In genomic region chr11:33778682-33779081, GRCh38 we compare ENCODE assay signal across 12 cellular contexts. TPM values are rescaled to one million over a fixed set of nuclear protein-coding genes. Genes with fewer than 3 reads are reported as not detected.
DNase-seq lines count a peak whose midpoint lies in the region; ATAC-seq, FAIRE-seq and TF ChIP-seq lines count a peak whose summit lies in the region.
"Had no signal": no experiment of that assay in that cellular context is flagged by ENCODE, and none has a peak within 500 bp of the region (broad histone marks: within the 10 kb centered on the region; RNA-seq: fewer than 3 reads in every experiment).

No MANE protein-coding gene starts in this region.

- POLR2A ChIA-PET in HepG2 (lab: Yijun Ruan, JAX): no interaction called here

- H3K27me3 ChIP-seq in HepG2 (ENCODE audit: control insufficient read depth in 1 of 2, insufficient read depth in 2 of 2, low read length in 2 of 2) (peaks cover 2 to 45% of the 10 kb centered on the region in 2 experiments; a peak in 2 of 5 replicates), right lobe of liver (no peaks in the 10 kb centered on the region), prostate gland (replicated peaks; ENCODE audit: insufficient read depth) (no peaks in the 10 kb centered on the region)

- no peak for TF ChIP-seq RAD21 in HepG2 (CRISPR knock-in tag; IDR thresholded peaks at IDR 0.05)

- H3K4me3 ChIP-seq in HepG2 (replicated peaks in 1 of 3; ENCODE audit: insufficient read depth in 1 of 3, low read depth in 2 of 3, low read length in 3 of 3) (no peak overlapping the region), right lobe of liver (no peak overlapping the region), fibroblast of pulmonary artery (replicated peaks; ENCODE audit: low read depth, low read length) (no peak overlapping the region), prostate gland (no peak overlapping the region)
- H3K4me3 ChIP-seq: thoracic aorta had no signal

- no peak for DNase-seq in HepG2 (ENCODE audit: low spot score)
- DNase-seq in right lobe of liver: no peak
- DNase-seq in RPMI7951 (ENCODE audit: low read depth): peak; percentile 74
- peak; percentile 69 for DNase-seq in fibroblast of pulmonary artery (ENCODE audit: low read depth)
- DNase-seq in activated CD8-positive, alpha-beta memory T cell treated with anti-CD3 and anti-CD28 coated beads, Interleukin-2, amount 50 U/mL, for 48 hours: no peak
- DNase-seq in prostate gland (ENCODE audit: low spot score): no peak
- no peak for DNase-seq in activated CD8-positive, alpha-beta memory T cell treated with anti-CD3 and anti-CD28 coated beads, Interleukin-2, amount 10 ng/mL, durations not matched to agents 7 days and 5 days
- no peak for DNase-seq in omental fat pad (ENCODE audit: low spot score)
- DNase-seq: KG1 had no signal

- H3K36me3 ChIP-seq in HepG2 (replicated peaks in 1 of 2; ENCODE audit: control insufficient read depth in 1 of 2, insufficient read depth in 2 of 2, low read length in 2 of 2) (no peaks in the 10 kb centered on the region), right lobe of liver (no peaks in the 10 kb centered on the region), prostate gland (no peaks in the 10 kb centered on the region)
- H3K36me3 ChIP-seq: neutrophil, thoracic aorta had no signal

- no TSS peak for BruUV-seq in HepG2 (replicated peaks; lab: Mats Ljungman, UMichigan)

- 30% methylated on average over 5 of the region's 5 CpGs for WGBS in HepG2 (ENCODE audit: low lambda C conversion rate)
- WGBS in right lobe of liver (ENCODE audit: insufficient coverage, low coverage, low lambda C conversion rate, missing lambda C conversion rate): 66% methylated on average over 5 of the region's 5 CpGs
- WGBS in prostate gland: 45% methylated on average over 5 of the region's 5 CpGs

- TF ChIP-seq POLR2A in HepG2 (IDR thresholded peaks at IDR 0.05; ENCODE audit: insufficient read depth in 1 of 2, low read depth in 2 of 2, low read length in 2 of 2): no peak
- no peak for TF ChIP-seq POLR2A in right lobe of liver (IDR thresholded peaks at IDR 0.05)
- no peak for TF ChIP-seq POLR2A in prostate gland (IDR thresholded peaks at IDR 0.05)

- H3K79me2 ChIP-seq in HepG2 (ENCODE audit: insufficient read depth, low read length): no peaks in the 10 kb centered on the region

- H2AFZ ChIP-seq in HepG2 (ENCODE audit: low read length): no peak overlapping the region

- intact Hi-C loops in HepG2 (cut with micrococcal nuclease; ENCODE audit: unreplicated experiment): no loop called here
- intact Hi-C loops in right lobe of liver (cut with DNase I): no loop called here
- intact Hi-C loops in prostate gland (cut with DNase I): loop anchor here (5.0 kb wide), 1 partner anchor 41 kb away; the partner anchor contains the start of gene CD59

- peaks cover 60% of the 10 kb centered on the region for H3K27me3 Mint-ChIP-seq in activated CD8-positive, alpha-beta memory T cell treated with anti-CD3 and anti-CD28 coated beads, Interleukin-2, amount 10 ng/mL, durations not matched to agents 7 days and 5 days

- H3K9me3 Mint-ChIP-seq in activated CD8-positive, alpha-beta memory T cell treated with anti-CD3 and anti-CD28 coated beads, Interleukin-2, amount 10 ng/mL, durations not matched to agents 7 days and 5 days (ENCODE audit: low read depth): no peaks in the 10 kb centered on the region

- no peaks in the 10 kb centered on the region for H4K20me1 ChIP-seq in HepG2 (ENCODE audit: insufficient read depth, low read length)

- H3K27ac Mint-ChIP-seq in activated CD8-positive, alpha-beta memory T cell treated with anti-CD3 and anti-CD28 coated beads, Interleukin-2, amount 10 ng/mL, durations not matched to agents 7 days and 5 days: no peak overlapping the region

- no peak for ATAC-seq in HepG2
- ATAC-seq in right lobe of liver: no peak
- no peak for ATAC-seq in activated CD8-positive, alpha-beta memory T cell treated with anti-CD3 and anti-CD28 coated beads, Interleukin-2, amount 10 ng/mL, durations not matched to agents 7 days and 5 days
- ATAC-seq in omental fat pad (ENCODE audit: low FRiP score): no peak
- ATAC-seq: activated CD4-positive, CD25-positive, alpha-beta regulatory T cell treated with anti-CD3 and anti-CD28 coated beads, Interleukin-2, amount 50 U/mL, for 24 hours had no signal

- CTCF ChIA-PET in HepG2 (lab: Yijun Ruan, JAX; ENCODE audit: low intra/inter-chr PET ratio, low total read pairs): no interaction called here
- CTCF ChIA-PET in activated CD8-positive, alpha-beta memory T cell treated with anti-CD3 and anti-CD28 coated beads, Interleukin-2, amount 10 ng/mL, durations not matched to agents 7 days and 5 days (lab: Charles Lee): interaction anchor here (1.3 kb wide), 1 partner anchor 28 kb away, joined by 3 read pairs; no protein-coding TSS in a partner anchor

- H3K4me1 ChIP-seq in HepG2 (ENCODE audit: insufficient read depth, low read length) (peaks cover 12% of the 10 kb centered on the region; the same call in 1 of the 2 replicates), right lobe of liver (no peaks in the 10 kb centered on the region), prostate gland (replicated peaks) (no peaks in the 10 kb centered on the region)

- H3K4me3 Mint-ChIP-seq in activated CD8-positive, alpha-beta memory T cell treated with anti-CD3 and anti-CD28 coated beads, Interleukin-2, amount 10 ng/mL, durations not matched to agents 7 days and 5 days: no peak overlapping the region

- no peak overlapping the region for H3K4me2 ChIP-seq in HepG2 (ENCODE audit: low read depth, low read length)

- H3K36me3 Mint-ChIP-seq in activated CD8-positive, alpha-beta memory T cell treated with anti-CD3 and anti-CD28 coated beads, Interleukin-2, amount 10 ng/mL, durations not matched to agents 7 days and 5 days: no peaks in the 10 kb centered on the region

- TF ChIP-seq CTCF in HepG2 (CRISPR knock-in tag; IDR thresholded peaks at IDR 0.05) (no peak), right lobe of liver (IDR thresholded peaks at IDR 0.05) (no peak), fibroblast of pulmonary artery (IDR thresholded peaks at IDR 0.05; ENCODE audit: low read length, missing control alignments) (no peak), prostate gland (IDR thresholded peaks at IDR 0.05) (no peak), omental fat pad (IDR thresholded peaks at IDR 0.05) (no peak)

- H3K4me1 Mint-ChIP-seq in activated CD8-positive, alpha-beta memory T cell treated with anti-CD3 and anti-CD28 coated beads, Interleukin-2, amount 10 ng/mL, durations not matched to agents 7 days and 5 days: peaks cover 11% of the 10 kb centered on the region

- FAIRE-seq in HepG2 (lab: Jason Lieb, UNC): no peak

- H3K9ac ChIP-seq in HepG2 (ENCODE audit: insufficient read depth, low read depth, low read length): no peak overlapping the region

- in situ Hi-C loops in HepG2 (cut with HindIII; ENCODE audit: extremely low pct_ligation_motif_present, low pct_unique_long_range_greater_than_20kb): no loop called here

- no peak overlapping the region for H3K27ac ChIP-seq in HepG2 (ENCODE audit: extremely low read length, insufficient read depth, low read length)
- H3K27ac ChIP-seq in right lobe of liver: no peak overlapping the region
- H3K27ac ChIP-seq in prostate gland: no peak overlapping the region
- H3K27ac ChIP-seq: neutrophil, thoracic aorta had no signal

- TF ChIP-seq EP300 in HepG2 (IDR thresholded peaks at IDR 0.05; ENCODE audit: low read depth in 2 of 2, low read length in 2 of 2) (no peak), HepG2 (CRISPR knock-in tag; IDR thresholded peaks at IDR 0.05; ENCODE audit: borderline replicate concordance) (no peak)

- H3K9me3 ChIP-seq in HepG2 (ENCODE audit: low read length): no peaks in the 10 kb centered on the region
- H3K9me3 ChIP-seq in right lobe of liver: no peaks in the 10 kb centered on the region
- H3K9me3 ChIP-seq in prostate gland: no peaks in the 10 kb centered on the region
- H3K9me3 ChIP-seq: neutrophil, thoracic aorta had no signal

RNA-seq across cellular contexts. Expression of gene FBXO3, which starts 4.4 kb away (rescaled TPM):
- total RNA-seq in HepG2 (2016; rRNA removed; fragmentation: Illumina TruSeq; extraction: Trizol) (27.6 and 45.5 TPM in 2 replicates), right lobe of liver (10 to 100 TPM; 18.3 to 28.7 (median 20.8) TPM), prostate gland (10 to 100 TPM; 24.5 to 45.0 TPM), omental fat pad (10 to 100 TPM; 23.0 to 55.8 (median 30.8) TPM)
- 1.4 and 1.6 TPM in 2 replicates for total RNA-seq in HepG2 (2016; cell fraction: cytosol; rRNA removed; fragmentation: Illumina TruSeq; extraction: Trizol; ENCODE audit: low read depth)
- 30.3 and 40.5 TPM in 2 replicates for total RNA-seq in HepG2 (2016; cell fraction: insoluble cytoplasmic fraction; rRNA removed; fragmentation: Illumina TruSeq; extraction: Trizol)
- total RNA-seq in HepG2 (2016; cell fraction: membrane; rRNA removed; fragmentation: Illumina TruSeq; extraction: Trizol): 3.8 and 4.9 TPM in 2 replicates
- 22.6 and 23.6 TPM in 2 replicates for total RNA-seq in HepG2 (2016; cell fraction: nucleus; rRNA removed; fragmentation: Illumina TruSeq; extraction: Trizol)
- polyA plus RNA-seq in HepG2 (2011; rRNA removed): 19.3 and 20.4 TPM in 2 replicates
- polyA plus RNA-seq in HepG2 (2011; cell fraction: cytosol; rRNA removed): 9.9 and 15.0 TPM in 2 replicates
- polyA plus RNA-seq in HepG2 (2011; cell fraction: nucleus; rRNA removed): 11.9 and 12.7 TPM in 2 replicates
- 12.8 and 16.4 TPM in 2 replicates for polyA plus RNA-seq in HepG2 (2012)
- polyA plus RNA-seq in HepG2 (2016; cell fraction: cytosol; fragmentation: Illumina TruSeq; extraction: Trizol; ENCODE audit: low read depth): 0.72 and 0.78 TPM in 2 replicates
- 27.2 and 30.5 TPM in 2 replicates for polyA plus RNA-seq in HepG2 (2016; cell fraction: insoluble cytoplasmic fraction; fragmentation: Illumina TruSeq; extraction: Trizol; ENCODE audit: low read depth)
- 2.1 and 2.7 TPM in 2 replicates for polyA plus RNA-seq in HepG2 (2016; cell fraction: membrane; fragmentation: Illumina TruSeq; extraction: Trizol; ENCODE audit: low read depth)
- 17.1 and 19.7 TPM in 2 replicates for polyA plus RNA-seq in HepG2 (2016; cell fraction: nucleus; fragmentation: Illumina TruSeq; extraction: Trizol; ENCODE audit: insufficient read depth, low read depth)
- polyA minus RNA-seq in HepG2 (2011; rRNA and poly(A)+ RNA removed; ENCODE audit: low replicate concordance): 10.8 and 29.9 TPM in 2 replicates
- polyA minus RNA-seq in HepG2 (2011; cell fraction: cytosol; rRNA and poly(A)+ RNA removed): 13.7 and 15.9 TPM in 2 replicates
- polyA minus RNA-seq in HepG2 (2011; cell fraction: nucleus; rRNA and poly(A)+ RNA removed): 24.5 and 33.8 TPM in 2 replicates
- 35.7 and 41.2 TPM in 2 replicates for total RNA-seq in RPMI7951 (2014; rRNA removed; shearing (Covaris generic))
- 10 to 100 TPM; 14.9 to 17.0 TPM for total RNA-seq in activated CD8-positive, alpha-beta memory T cell treated with anti-CD3 and anti-CD28 coated beads, Interleukin-2, amount 10 ng/mL, durations not matched to agents 7 days and 5 days

RNA-seq across cellular contexts. Expression of gene CD59, which starts 42.5 kb away (rescaled TPM):
- total RNA-seq in HepG2 (2016; rRNA removed; fragmentation: Illumina TruSeq; extraction: Trizol) (184 and 289 TPM in 2 replicates), right lobe of liver (100 to 1,000 TPM; 145 to 314 (median 197) TPM), prostate gland (100 to 1,000 TPM; 205 to 274 TPM), omental fat pad (100 to 1,000 TPM; 327 to 685 (median 490) TPM)
- 17.9 and 18.3 TPM in 2 replicates for total RNA-seq in HepG2 (2016; cell fraction: cytosol; rRNA removed; fragmentation: Illumina TruSeq; extraction: Trizol; ENCODE audit: low read depth)
- total RNA-seq in HepG2 (2016; cell fraction: insoluble cytoplasmic fraction; rRNA removed; fragmentation: Illumina TruSeq; extraction: Trizol): 187 and 287 TPM in 2 replicates
- total RNA-seq in HepG2 (2016; cell fraction: membrane; rRNA removed; fragmentation: Illumina TruSeq; extraction: Trizol): 57.6 and 59.8 TPM in 2 replicates
- 207 and 235 TPM in 2 replicates for total RNA-seq in HepG2 (2016; cell fraction: nucleus; rRNA removed; fragmentation: Illumina TruSeq; extraction: Trizol)
- 127 and 132 TPM in 2 replicates for polyA plus RNA-seq in HepG2 (2011; rRNA removed)
- polyA plus RNA-seq in HepG2 (2011; cell fraction: cytosol; rRNA removed): 79.2 and 136 TPM in 2 replicates
- polyA plus RNA-seq in HepG2 (2011; cell fraction: nucleus; rRNA removed): 35.8 and 50.3 TPM in 2 replicates
- 99.3 and 122 TPM in 2 replicates for polyA plus RNA-seq in HepG2 (2012)
- 34.0 and 44.2 TPM in 2 replicates for polyA plus RNA-seq in HepG2 (2016; cell fraction: cytosol; fragmentation: Illumina TruSeq; extraction: Trizol; ENCODE audit: low read depth)
- 136 and 153 TPM in 2 replicates for polyA plus RNA-seq in HepG2 (2016; cell fraction: insoluble cytoplasmic fraction; fragmentation: Illumina TruSeq; extraction: Trizol; ENCODE audit: low read depth)
- polyA plus RNA-seq in HepG2 (2016; cell fraction: membrane; fragmentation: Illumina TruSeq; extraction: Trizol; ENCODE audit: low read depth): 35.5 and 37.5 TPM in 2 replicates
- 257 and 263 TPM in 2 replicates for polyA plus RNA-seq in HepG2 (2016; cell fraction: nucleus; fragmentation: Illumina TruSeq; extraction: Trizol; ENCODE audit: insufficient read depth, low read depth)
- 118 and 499 TPM in 2 replicates for polyA minus RNA-seq in HepG2 (2011; rRNA and poly(A)+ RNA removed; ENCODE audit: low replicate concordance)
- 42.6 and 62.0 TPM in 2 replicates for polyA minus RNA-seq in HepG2 (2011; cell fraction: cytosol; rRNA and poly(A)+ RNA removed)
- 31.4 and 43.6 TPM in 2 replicates for polyA minus RNA-seq in HepG2 (2011; cell fraction: nucleus; rRNA and poly(A)+ RNA removed)
- 118 TPM in 2 replicates for total RNA-seq in RPMI7951 (2014; rRNA removed; shearing (Covaris generic))
- 10 to 100 TPM; 54.1 to 70.5 TPM for total RNA-seq in activated CD8-positive, alpha-beta memory T cell treated with anti-CD3 and anti-CD28 coated beads, Interleukin-2, amount 10 ng/mL, durations not matched to agents 7 days and 5 days

Comparison
In these comparisons a context has a peak if more than half of its experiments do, and no peak if none do; other contexts are left out.
1. DNase-seq: peak in RPMI7951 (single experiment) and fibroblast of pulmonary artery (single experiment); none in HepG2 (single experiment), right lobe of liver (0 of 3), activated CD8-positive, alpha-beta memory T cell treated with anti-CD3 and anti-CD28 coated beads, Interleukin-2, amount 50 U/mL, for 48 hours (single experiment), prostate gland (single experiment), activated CD8-positive, alpha-beta memory T cell treated with anti-CD3 and anti-CD28 coated beads, Interleukin-2, amount 10 ng/mL, durations not matched to agents 7 days and 5 days (single experiment) and omental fat pad (single experiment).